In the genomic region with DNA sequence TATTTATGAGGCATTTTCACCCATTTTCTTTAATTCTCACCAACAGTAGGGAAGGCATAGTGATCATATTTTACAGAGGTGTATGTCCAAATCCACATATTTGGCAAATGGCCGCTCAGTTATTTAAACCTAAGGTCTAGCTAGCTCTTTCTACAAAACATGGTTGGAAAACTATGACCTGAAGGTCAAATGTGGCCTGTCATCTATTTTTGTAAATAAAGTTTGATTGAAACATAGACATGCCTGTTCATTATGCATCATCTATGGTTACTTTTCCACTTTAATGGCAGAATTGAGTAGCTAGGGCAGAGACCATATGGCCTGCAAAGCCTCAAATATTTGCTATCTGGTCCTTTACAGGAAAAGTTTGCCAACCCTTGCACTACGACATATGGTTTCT, we compare ENCODE assay signal across 36 cellular contexts. TPM values are rescaled to one million over a fixed set of nuclear protein-coding genes. Genes with fewer than 3 reads are reported as not detected.
"Had no signal": no experiment of that assay in that cellular context is flagged by ENCODE, and none has a peak within 500 bp of the region (broad histone marks: within the 10 kb centered on the region; RNA-seq: fewer than 3 reads in every experiment).

No MANE protein-coding gene starts in this region.

- FAIRE-seq: astrocyte, bronchial epithelial cell had no signal

- H3K9me3 ChIP-seq: adrenal gland, ascending aorta, body of pancreas, breast epithelium had no signal

- ATAC-seq: activated naive CD4-positive, alpha-beta T cell treated with anti-CD3 and anti-CD28 coated beads, Interleukin-2, amount 50 U/mL, for 72 hours; activated naive CD8-positive, alpha-beta T cell treated with anti-CD3 and anti-CD28 coated beads, Interleukin-2, amount 50 U/mL, for 24 hours; activated T-cell treated with anti-CD3 and anti-CD28 coated beads, Interleukin-2, amount 50 U/mL, for 4 hours; activated T-cell treated with anti-CD3 and anti-CD28 coated beads, Interleukin-2, amount 50 U/mL, for 72 hours; activated T-helper 17 cell treated with anti-CD3 and anti-CD28 coated beads, Interleukin-2, amount 50 U/mL, for 72 hours; body of pancreas had no signal

- H3K4me3 ChIP-seq: adrenal gland, ascending aorta, body of pancreas, breast epithelium, cardiac muscle cell had no signal

- DNase-seq: activated effector memory CD4-positive, alpha-beta T cell treated with anti-CD3 and anti-CD28 coated beads, Interleukin-2, amount 50 U/mL, for 16 hours; activated effector memory CD4-positive, alpha-beta T cell treated with Interleukin-2 at 50 U/mL for 16 hours; activated gamma-delta T cell; activated gamma-delta T cell treated with Interleukin-2 at 50 U/mL for 16 hours; activated naive CD4-positive, alpha-beta T cell; activated naive CD4-positive, alpha-beta T cell treated with anti-CD3 and anti-CD28 coated beads for 36 hours; activated naive CD4-positive, alpha-beta T cell treated with anti-CD3 and anti-CD28 coated beads, Interleukin-2, amount 10 ng/mL, durations not matched to agents 7 days and 5 days; activated naive CD4-positive, alpha-beta T cell treated with anti-CD3 and anti-CD28 coated beads, Interleukin-2, amount 50 U/mL, for 16 hours; activated naive CD4-positive, alpha-beta T cell treated with Interleukin-2 at 50 U/mL for 16 hours; activated naive CD8-positive, alpha-beta T cell treated with anti-CD3 and anti-CD28 coated beads for 36 hours; activated naive CD8-positive, alpha-beta T cell treated with anti-CD3 and anti-CD28 coated beads, Interleukin-2, amount 10 ng/mL, durations not matched to agents 7 days and 5 days; activated naive CD8-positive, alpha-beta T cell treated with anti-CD3 and anti-CD28 coated beads, Interleukin-2, amount 50 U/mL, for 24 hours; activated T-cell treated with anti-CD3 and anti-CD28 coated beads, Interleukin-2, amount 50 U/mL, for 24 hours; activated T-cell treated with anti-CD3 and anti-CD28 coated beads, Interleukin-2, amount 50 U/mL, for 4 hours; activated T-cell treated with anti-CD3 and anti-CD28 coated beads, Interleukin-2, amount 50 U/mL, for 48 hours; activated T-cell treated with anti-CD3 and anti-CD28 coated beads, Interleukin-2, amount 50 U/mL, for 72 hours; adrenal gland; amniotic stem cell; amygdala; anterior cingulate cortex; aorta; body of pancreas; brain microvascular endothelial cell; caudate nucleus; central memory CD4-positive, alpha-beta T cell; cerebellar nuclear complex had no signal

- H3K4me1 ChIP-seq: adrenal gland, ascending aorta, body of pancreas, breast epithelium had no signal

- H3K27ac ChIP-seq: adrenal gland, ascending aorta, body of pancreas, brain microvascular endothelial cell, breast epithelium, cardiac muscle cell had no signal

- H3K36me3 ChIP-seq: adrenal gland, ascending aorta, brain microvascular endothelial cell, breast epithelium, cardiac muscle cell had no signal

- H3K27me3 ChIP-seq: adrenal gland, ascending aorta, body of pancreas, brain microvascular endothelial cell, breast epithelium, cardiac muscle cell had no signal

RNA-seq across cellular contexts. Expression of a gene that starts 44.2 kb away (rescaled TPM):
- total RNA-seq: activated naive CD4-positive, alpha-beta T cell treated with anti-CD3 and anti-CD28 coated beads for 36 hours; activated naive CD4-positive, alpha-beta T cell treated with anti-CD3 and anti-CD28 coated beads, Interleukin-2, amount 50 U/mL, for 72 hours; activated naive CD8-positive, alpha-beta T cell treated with anti-CD3 and anti-CD28 coated beads for 36 hours; activated naive CD8-positive, alpha-beta T cell treated with anti-CD3 and anti-CD28 coated beads, Interleukin-2, amount 10 ng/mL, durations not matched to agents 7 days and 5 days; activated T-cell treated with anti-CD3 and anti-CD28 coated beads, Interleukin-2, amount 50 U/mL, for 4 hours; activated T-cell treated with anti-CD3 and anti-CD28 coated beads, Interleukin-2, amount 50 U/mL, for 72 hours; activated T-helper 1 cell treated with anti-CD3 and anti-CD28 coated beads, Interleukin-12 subunit alpha, Interleukin-12 subunit beta, Interleukin-2, Interleukin-4 antibody, amounts not matched to agents 30 ng/mL and 10 ng/mL and 1 ng/mL, durations not matched to agents 14 hours and 24 hours and 36 hours; activated T-helper 17 cell treated with anti-CD3 and anti-CD28 coated beads, Interleukin-2, amount 50 U/mL, for 72 hours; aorta; ascending aorta; astrocyte; cardiac muscle cell; cardiac septum; chondrocyte had no signal
- polyA plus RNA-seq: cardiac muscle cell had no signal
